2 cellular contexts compared by ENCODE assay signal in the genomic region with DNA sequence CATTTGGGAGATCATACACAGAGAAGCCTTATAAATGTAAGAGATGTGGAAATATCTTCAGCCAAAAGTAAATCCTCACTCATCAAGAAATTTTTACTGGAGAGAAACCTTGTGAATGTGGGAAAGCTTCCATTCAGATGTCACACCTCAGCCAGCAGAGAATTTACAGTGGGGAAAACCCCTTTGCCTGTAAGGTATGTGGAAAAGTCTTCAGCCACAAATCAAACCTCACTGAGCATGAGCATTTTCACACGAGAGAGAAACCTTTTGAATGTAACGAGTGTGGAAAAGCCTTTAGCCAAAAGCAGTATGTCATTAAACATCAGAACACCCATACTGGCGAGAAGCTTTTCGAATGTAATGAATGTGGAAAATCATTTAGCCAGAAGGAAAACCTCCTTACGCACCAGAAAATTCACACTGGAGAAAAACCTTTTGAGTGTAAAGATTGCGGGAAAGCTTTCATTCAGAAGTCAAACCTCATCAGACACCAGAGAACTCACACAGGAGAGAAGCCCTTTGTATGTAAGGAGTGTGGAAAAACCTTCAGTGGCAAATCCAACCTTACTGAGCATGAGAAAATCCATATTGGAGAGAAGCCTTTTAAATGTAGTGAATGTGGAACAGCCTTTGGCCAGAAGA.
TF ChIP-seq lines count a peak whose summit lies in the region.

No MANE protein-coding gene starts in this region.

TF ChIP-seq in HEK293, 187 proteins besides CTCF, POLR2A, EP300 and RAD21:
- no peak for TF ChIP-seq ZNF266 (tag by site-specific recombination; IDR thresholded peaks at IDR 0.05; ENCODE audit: low read depth)
- no peak for TF ChIP-seq BCL11A (tag by site-specific recombination; IDR thresholded peaks at IDR 0.05; ENCODE audit: low read depth)
- no peak for TF ChIP-seq ZNF335 (tag by site-specific recombination; conservative IDR thresholded peaks at IDR 0.05)
- TF ChIP-seq ZNF544 (tag by site-specific recombination; IDR thresholded peaks at IDR 0.05) = no peak
- TF ChIP-seq ZNF677 (tag by site-specific recombination; IDR thresholded peaks at IDR 0.05) = no peak
- no peak for TF ChIP-seq ZNF600 (tag by site-specific recombination; IDR thresholded peaks at IDR 0.05)
- peak; percentile 89 for TF ChIP-seq SETDB1 (IDR thresholded peaks at IDR 0.05; ENCODE audit: insufficient read length, low read length)
- TF ChIP-seq, protein P1, sequence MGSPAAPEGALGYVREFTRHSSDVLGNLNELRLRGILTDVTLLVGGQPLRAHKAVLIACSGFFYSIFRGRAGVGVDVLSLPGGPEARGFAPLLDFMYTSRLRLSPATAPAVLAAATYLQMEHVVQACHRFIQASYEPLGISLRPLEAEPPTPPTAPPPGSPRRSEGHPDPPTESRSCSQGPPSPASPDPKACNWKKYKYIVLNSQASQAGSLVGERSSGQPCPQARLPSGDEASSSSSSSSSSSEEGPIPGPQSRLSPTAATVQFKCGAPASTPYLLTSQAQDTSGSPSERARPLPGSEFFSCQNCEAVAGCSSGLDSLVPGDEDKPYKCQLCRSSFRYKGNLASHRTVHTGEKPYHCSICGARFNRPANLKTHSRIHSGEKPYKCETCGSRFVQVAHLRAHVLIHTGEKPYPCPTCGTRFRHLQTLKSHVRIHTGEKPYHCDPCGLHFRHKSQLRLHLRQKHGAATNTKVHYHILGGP (tag by site-specific recombination; IDR thresholded peaks at IDR 0.05) = no peak
- TF ChIP-seq PATZ1 (tag by site-specific recombination; IDR thresholded peaks at IDR 0.05) = no peak
- no peak for TF ChIP-seq RBAK (tag by site-specific recombination; IDR thresholded peaks at IDR 0.05)
- no peak for TF ChIP-seq ZNF692 (tag by site-specific recombination; IDR thresholded peaks at IDR 0.05)
- 0 out of 2 replicates have a peak, but pooled peaks have one; percentile 4 for TF ChIP-seq ZNF184 (tag by site-specific recombination; IDR thresholded peaks at IDR 0.05)

TF ChIP-seq in K562, 482 proteins besides CTCF, POLR2A, EP300 and RAD21:
- TF ChIP-seq NR1H2 (CRISPR knock-in tag; IDR thresholded peaks at IDR 0.05) (0 out of 2 replicates have a peak, but pooled peaks have one; percentile 33), ESRRA (IDR thresholded peaks at IDR 0.05; ENCODE audit: borderline replicate concordance, low read depth) (no peak), RBM25 (IDR thresholded peaks at IDR 0.05; ENCODE audit: low read depth, low read length, severe bottlenecking) (no peak), CBX3 (IDR thresholded peaks at IDR 0.05; ENCODE audit: borderline replicate concordance in 1 of 2, low read length in 2 of 2) (0 out of 3 replicates have a peak, but pooled peaks of 1 of the 2 experiments have one; percentile 50), ZNF449 (CRISPR knock-in tag; IDR thresholded peaks at IDR 0.05) (no peak), GATAD2B (IDR thresholded peaks at IDR 0.05; ENCODE audit: borderline replicate concordance) (no peak), JUN (IDR thresholded peaks at IDR 0.05; ENCODE audit: borderline replicate concordance, low read depth, low read length) (peak; percentile 10; the same call in 1 of the 2 replicates), JUN (CRISPR knock-in tag; IDR thresholded peaks at IDR 0.05; ENCODE audit: borderline replicate concordance) (no peak), CBX5 (IDR thresholded peaks at IDR 0.05; ENCODE audit: borderline replicate concordance, low read depth) (0 out of 2 replicates have a peak, but pooled peaks have one; percentile 37), ARHGAP35 (IDR thresholded peaks at IDR 0.05; ENCODE audit: partially characterized antibody) (no peak), POLR2AphosphoS2 (IDR thresholded peaks at IDR 0.05; ENCODE audit: low read length) (no peak), SMARCC2 (IDR thresholded peaks at IDR 0.05; ENCODE audit: low read depth) (no peak), THAP12 (CRISPR knock-in tag; IDR thresholded peaks at IDR 0.05) (no peak), ZNF75A (CRISPR knock-in tag; IDR thresholded peaks at IDR 0.05) (peak; percentile 93)
